Comparison of ENCODE assay signal across 12 cellular contexts in genomic region chr16:47887496-47887895, GRCh38.
A peak's percentile ranks its signal among the peaks of the same experiment; 100 is the strongest.
DNase-seq lines count a peak whose midpoint lies in the region; ATAC-seq, FAIRE-seq and TF ChIP-seq lines count a peak whose summit lies in the region.
"Had no signal": no experiment of that assay in that cellular context is flagged by ENCODE, and none has a peak within 500 bp of the region (broad histone marks: within the 10 kb centered on the region; RNA-seq: fewer than 3 reads in every experiment).

No MANE protein-coding gene starts in this region.

- H3K4me3 ChIP-seq in breast epithelium: no peak overlapping the region
- H3K4me3 ChIP-seq: K562 had no signal

- TF ChIP-seq CTCF in MCF 10A (IDR thresholded peaks at IDR 0.05; ENCODE audit: unreplicated experiment) (no peak), breast epithelium (IDR thresholded peaks at IDR 0.05) (no peak)

- peaks cover 10% of the 10 kb centered on the region for H3K4me1 Mint-ChIP-seq in MCF 10A (ENCODE audit: insufficient read depth, unreplicated experiment)
- H3K4me1 Mint-ChIP-seq: memory B cell had no signal

- no TSS peak for BruUV-seq in MCF 10A (replicated peaks; lab: Mats Ljungman, UMichigan)

- no peaks in the 10 kb centered on the region for H3K36me3 Mint-ChIP-seq in MCF 10A (ENCODE audit: insufficient read depth, unreplicated experiment)
- H3K36me3 Mint-ChIP-seq: memory B cell had no signal

- TF ChIP-seq POLR2A in breast epithelium (IDR thresholded peaks at IDR 0.05): no peak

- CTCF ChIA-PET in MCF 10A (lab: Yijun Ruan, JAX): no interaction called here

- no peak for ATAC-seq in GM19397 (IDR thresholded peaks at IDR 0.05; ENCODE audit: unreplicated experiment)
- ATAC-seq: K562 had no signal

- no peak overlapping the region for H3K4me3 Mint-ChIP-seq in MCF 10A (ENCODE audit: unreplicated experiment)
- H3K4me3 Mint-ChIP-seq: memory B cell had no signal

- H3K27ac ChIP-seq in breast epithelium: no peak overlapping the region

- FAIRE-seq in urothelium cell line (lab: Jason Lieb, UNC): no peak
- FAIRE-seq: K562, small intestine had no signal

- POLR2A ChIA-PET in MCF 10A (lab: Yijun Ruan, JAX): interaction anchor here (0.7 kb wide), 1 partner anchor 77 kb away, joined by 3 read pairs; no protein-coding TSS in a partner anchor

- no peaks in the 10 kb centered on the region for H3K27me3 Mint-ChIP-seq in MCF 10A (ENCODE audit: insufficient read depth, unreplicated experiment)

- intact Hi-C loops in MCF 10A (cut with micrococcal nuclease): no loop called here
- intact Hi-C loops in breast epithelium (cut with DNase I; ENCODE audit: low total_unique reads): no loop called here

- H3K27me3 ChIP-seq in breast epithelium: no peaks in the 10 kb centered on the region

- no peak overlapping the region for H3K27ac Mint-ChIP-seq in MCF 10A (ENCODE audit: low read depth, unreplicated experiment)
- H3K27ac Mint-ChIP-seq: memory B cell had no signal

- no peaks in the 10 kb centered on the region for H3K4me1 ChIP-seq in breast epithelium

- no peaks in the 10 kb centered on the region for H3K9me3 Mint-ChIP-seq in MCF 10A (ENCODE audit: unreplicated experiment)

- DNase-seq in MCF 10A (ENCODE audit: unreplicated experiment) (peak; percentile 40), breast epithelium (ENCODE audit: low spot score in 2 of 2) (no peak), T1000 (lab: John Stamatoyannopoulos, UW) (peak; percentile 42), iPS-NIHi11 (ENCODE audit: low spot score) (peak; percentile 43), urothelium cell line (ENCODE audit: low spot score) (peak; percentile 54), NCI-H1694 treated with DMSO at 0.1 percent for 48 hours (lab: John Stamatoyannopoulos, UW) (no peak), GOT3 (lab: John Stamatoyannopoulos, UW) (no peak)
- DNase-seq: NK-92 treated with Interleukin-12 subunit alpha and Interleukin-12 subunit beta, amount 100 ng/mL, for 24 hours; small intestine had no signal

- H3K9me3 ChIP-seq in breast epithelium: no peaks in the 10 kb centered on the region

- H3K36me3 ChIP-seq in breast epithelium: no peaks in the 10 kb centered on the region

Comparison
In these comparisons a context has a peak if more than half of its experiments do, and no peak if none do; other contexts are left out.
1. DNase-seq: peak in MCF 10A (single experiment), T1000 (single experiment), iPS-NIHi11 (single experiment) and urothelium cell line (single experiment); none in breast epithelium (0 of 2), NCI-H1694 treated with DMSO at 0.1 percent for 48 hours (single experiment) and GOT3 (single experiment).